Comparison of ENCODE assay signal across 9 cellular contexts in the genomic region with DNA sequence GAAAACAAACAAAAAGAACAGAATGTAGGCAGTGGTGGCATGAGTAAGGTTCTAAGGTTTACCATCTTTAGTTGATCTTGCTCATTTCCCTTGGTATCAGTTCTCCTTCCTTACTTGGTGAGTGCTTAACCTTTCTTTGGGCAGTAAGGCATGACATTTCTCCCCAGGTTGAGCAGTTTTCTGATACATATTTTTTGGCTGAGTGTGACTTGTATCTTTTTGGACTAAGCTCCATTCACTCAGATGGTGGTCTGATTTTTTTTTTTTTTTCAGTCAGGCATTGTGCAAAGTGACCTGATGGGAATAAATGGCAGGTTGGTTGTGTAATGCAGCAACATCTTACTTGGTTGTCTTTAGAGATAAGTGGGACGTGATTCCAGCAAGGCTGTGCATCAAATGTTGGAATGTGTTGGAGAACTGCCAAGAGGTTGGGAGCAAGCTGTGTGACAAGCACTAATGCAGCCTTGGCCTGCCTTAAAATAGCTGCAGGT. TPM values are rescaled to one million over a fixed set of nuclear protein-coding genes. Genes with fewer than 3 reads are reported as not detected.
A peak's percentile ranks its signal among the peaks of the same experiment; 100 is the strongest.
DNase-seq lines count a peak whose midpoint lies in the region; ATAC-seq, FAIRE-seq and TF ChIP-seq lines count a peak whose summit lies in the region.
"Had no signal": no experiment of that assay in that cellular context is flagged by ENCODE, and none has a peak within 500 bp of the region (broad histone marks: within the 10 kb centered on the region; RNA-seq: fewer than 3 reads in every experiment).

No MANE protein-coding gene starts in this region.

- H3K27ac ChIP-seq in K562 (ENCODE audit: extremely low read depth, low read depth, low read length): no peak overlapping the region
- H3K27ac ChIP-seq in CD4-positive, alpha-beta memory T cell (ENCODE audit: low read depth, low read length): no peak overlapping the region

- in situ Hi-C loops in K562 (cut with MboI): no loop called here

- no peaks in the 10 kb centered on the region for H4K20me1 ChIP-seq in K562 (replicated peaks; ENCODE audit: control insufficient read depth, insufficient read depth, low read length)

- intact Hi-C loops in K562 (cut with micrococcal nuclease): no loop called here
- intact Hi-C loops in CD4-positive, alpha-beta memory T cell (cut with micrococcal nuclease): no loop called here

- TF ChIP-seq RAD21 in K562 (CRISPR knock-in tag; conservative IDR thresholded peaks at IDR 0.05 in 1 of 2, IDR thresholded peaks at IDR 0.05 in 1 of 2): no peak

- no peak overlapping the region for H3K4me2 ChIP-seq in K562 (ENCODE audit: insufficient read depth, low read length)

- H3K36me3 Mint-ChIP-seq in naive B cell: no peaks in the 10 kb centered on the region
- no peaks in the 10 kb centered on the region for H3K36me3 Mint-ChIP-seq in activated T-cell treated with anti-CD3 and anti-CD28 coated beads, Interleukin-2, amount 50 U/mL, for 24 hours (ENCODE audit: low read depth)
- H3K36me3 Mint-ChIP-seq in CD4-positive, alpha-beta memory T cell: no peaks in the 10 kb centered on the region
- H3K36me3 Mint-ChIP-seq: activated naive CD4-positive, alpha-beta T cell treated with anti-CD3 and anti-CD28 coated beads, Interleukin-2, amount 50 U/mL, for 24 hours had no signal

- peak; percentile 52 for DNase-seq in AG04449 (ENCODE audit: low read depth, low spot score)
- DNase-seq in K562 (ENCODE audit: extremely low read depth in 1 of 4, low spot score in 3 of 4): no peak
- DNase-seq in naive B cell: no peak
- DNase-seq in activated T-cell treated with anti-CD3 and anti-CD28 coated beads, Interleukin-2, amount 50 U/mL, for 24 hours: no peak
- DNase-seq in CD4-positive, alpha-beta memory T cell: no peak

- POLR2A ChIA-PET in AG04449 (lab: Yijun Ruan, JAX): interaction anchor here (0.9 to 1.1 kb wide), 3 partner anchors 9 to 356 kb away, joined by 3 to 4 read pairs (median 4); a partner anchor contains a TSS
- POLR2A ChIA-PET in K562 (lab: Yijun Ruan, JAX): interaction anchor here (0.6 kb wide), 1 partner anchor 272 kb away, joined by 3 read pairs; no protein-coding TSS in a partner anchor
- POLR2A ChIA-PET in CD4-positive, alpha-beta memory T cell (lab: Charles Lee; ENCODE audit: partially characterized antibody): no interaction called here

- BruUV-seq in K562 (replicated peaks; lab: Mats Ljungman, UMichigan): no TSS peak

- TF ChIP-seq CTCF in AG04449 (IDR thresholded peaks at IDR 0.05; ENCODE audit: insufficient read depth, low read length, missing control alignments) (no peak), K562 (IDR thresholded peaks at IDR 0.05 in 2 of 3, conservative IDR thresholded peaks at IDR 0.05 in 1 of 3; ENCODE audit: insufficient read depth in 2 of 3, low read depth in 1 of 3, low read length in 3 of 3) (no peak)

- WGBS in K562 (ENCODE audit: insufficient coverage, low coverage, missing lambda C conversion rate): 7% methylated on average over 1 of the region's 1 CpG

- H3K9me3 ChIP-seq in K562 (replicated peaks; ENCODE audit: control insufficient read depth, insufficient read depth, low read depth, low read length): no peaks in the 10 kb centered on the region
- H3K9me3 ChIP-seq in CD4-positive, alpha-beta memory T cell (ENCODE audit: control insufficient read depth in 1 of 2, low read length in 2 of 2): no peaks in the 10 kb centered on the region

- peaks cover 0 to 4% of the 10 kb centered on the region in 2 experiments; a peak in 1 of 5 replicates for H3K27me3 ChIP-seq in K562 (ENCODE audit: control insufficient read depth in 2 of 2, insufficient read depth in 2 of 2, low read length in 2 of 2)
- H3K27me3 ChIP-seq in CD4-positive, alpha-beta memory T cell (ENCODE audit: insufficient read depth, low read length): no peaks in the 10 kb centered on the region

- H2AFZ ChIP-seq in K562 (ENCODE audit: low read depth, low read length): no peak overlapping the region

- no peak overlapping the region for H3K9ac ChIP-seq in K562 (ENCODE audit: insufficient read depth in 1 of 2, low read depth in 2 of 2, low read length in 2 of 2)

- H3K4me1 Mint-ChIP-seq in naive B cell: peaks cover 5 to 11% (median 8%) of the 10 kb centered on the region in 3 donors
- no peaks in the 10 kb centered on the region for H3K4me1 Mint-ChIP-seq in activated T-cell treated with anti-CD3 and anti-CD28 coated beads, Interleukin-2, amount 50 U/mL, for 24 hours (ENCODE audit: low read depth)
- no peaks in the 10 kb centered on the region for H3K4me1 Mint-ChIP-seq in CD4-positive, alpha-beta memory T cell
- H3K4me1 Mint-ChIP-seq: activated naive CD4-positive, alpha-beta T cell treated with anti-CD3 and anti-CD28 coated beads, Interleukin-2, amount 50 U/mL, for 24 hours had no signal

- H3K4me3 Mint-ChIP-seq in naive B cell: no peak overlapping the region
- no peak overlapping the region for H3K4me3 Mint-ChIP-seq in activated T-cell treated with anti-CD3 and anti-CD28 coated beads, Interleukin-2, amount 50 U/mL, for 24 hours
- no peak overlapping the region for H3K4me3 Mint-ChIP-seq in CD4-positive, alpha-beta memory T cell
- H3K4me3 Mint-ChIP-seq: activated naive CD4-positive, alpha-beta T cell treated with anti-CD3 and anti-CD28 coated beads, Interleukin-2, amount 50 U/mL, for 24 hours had no signal

- peak; percentile 75 for ATAC-seq in GM19452 (IDR thresholded peaks at IDR 0.05; ENCODE audit: unreplicated experiment)
- ATAC-seq in HG03575 (IDR thresholded peaks at IDR 0.05; ENCODE audit: extremely low read depth, insufficient number of reproducible peaks, low FRiP score, unreplicated experiment): peak; percentile 62
- ATAC-seq in K562: no peak
- ATAC-seq in naive B cell (ENCODE audit: low read depth in 2 of 2): peak; percentile 59 to 72
- no peak for ATAC-seq in GM19328 (IDR thresholded peaks at IDR 0.05; ENCODE audit: unreplicated experiment)

- no peaks in the 10 kb centered on the region for H3K4me1 ChIP-seq in K562 (replicated peaks in 1 of 2; ENCODE audit: control insufficient read depth in 2 of 2, insufficient read depth in 2 of 2, low read length in 2 of 2)
- H3K4me1 ChIP-seq in CD4-positive, alpha-beta memory T cell (ENCODE audit: insufficient read depth, low read length): no peaks in the 10 kb centered on the region

- TF ChIP-seq POLR2A in K562 (conservative IDR thresholded peaks at IDR 0.05): no peak

- FAIRE-seq in K562 (lab: Jason Lieb, UNC): no peak

- TF ChIP-seq EP300 in K562 (IDR thresholded peaks at IDR 0.05; ENCODE audit: low read length): no peak

- H3K9me1 ChIP-seq in K562 (ENCODE audit: control insufficient read depth, insufficient read depth, low read length): no peaks in the 10 kb centered on the region

- H3K9me3 Mint-ChIP-seq in naive B cell: no peaks in the 10 kb centered on the region
- H3K9me3 Mint-ChIP-seq in activated T-cell treated with anti-CD3 and anti-CD28 coated beads, Interleukin-2, amount 50 U/mL, for 24 hours: no peaks in the 10 kb centered on the region
- H3K9me3 Mint-ChIP-seq in CD4-positive, alpha-beta memory T cell: no peaks in the 10 kb centered on the region
- H3K9me3 Mint-ChIP-seq: activated naive CD4-positive, alpha-beta T cell treated with anti-CD3 and anti-CD28 coated beads, Interleukin-2, amount 50 U/mL, for 24 hours had no signal

- H3K27me3 Mint-ChIP-seq in naive B cell: peaks cover 0 to 8% (median 0%) of the 10 kb centered on the region in 3 donors
- H3K27me3 Mint-ChIP-seq in activated T-cell treated with anti-CD3 and anti-CD28 coated beads, Interleukin-2, amount 50 U/mL, for 24 hours: no peaks in the 10 kb centered on the region
- H3K27me3 Mint-ChIP-seq in CD4-positive, alpha-beta memory T cell: peaks cover 2 to 5% of the 10 kb centered on the region in 2 donors
- H3K27me3 Mint-ChIP-seq: activated naive CD4-positive, alpha-beta T cell treated with anti-CD3 and anti-CD28 coated beads, Interleukin-2, amount 50 U/mL, for 24 hours had no signal

- H3K79me2 ChIP-seq in K562 (ENCODE audit: control insufficient read depth, insufficient read depth, low read length): no peaks in the 10 kb centered on the region

- no peaks in the 10 kb centered on the region for H3K36me3 ChIP-seq in K562 (ENCODE audit: control insufficient read depth, insufficient read depth, low read length)
- H3K36me3 ChIP-seq in CD4-positive, alpha-beta memory T cell (ENCODE audit: insufficient read depth, low read length): no peaks in the 10 kb centered on the region

- peak overlapping the region in 1 of 6 donors; percentile 12 for H3K27ac Mint-ChIP-seq in naive B cell
- no peak overlapping the region for H3K27ac Mint-ChIP-seq in activated T-cell treated with anti-CD3 and anti-CD28 coated beads, Interleukin-2, amount 50 U/mL, for 24 hours
- no peak overlapping the region for H3K27ac Mint-ChIP-seq in CD4-positive, alpha-beta memory T cell
- H3K27ac Mint-ChIP-seq: activated naive CD4-positive, alpha-beta T cell treated with anti-CD3 and anti-CD28 coated beads, Interleukin-2, amount 50 U/mL, for 24 hours had no signal

- CTCF ChIA-PET in AG04449 (lab: Yijun Ruan, JAX): interaction anchor here (0.7 to 1.2 kb wide), 4 partner anchors 13 to 364 kb away, joined by 3 read pairs; no protein-coding TSS in a partner anchor
- CTCF ChIA-PET in K562 (lab: Yijun Ruan, JAX; ENCODE audit: low intra/inter-chr PET ratio): no interaction called here
- CTCF ChIA-PET in CD4-positive, alpha-beta memory T cell (lab: Charles Lee; ENCODE audit: partially characterized antibody): no interaction called here

- H3K4me3 ChIP-seq in AG04449 (ENCODE audit: low read depth, low read length): no peak overlapping the region
- H3K4me3 ChIP-seq in K562: no peak overlapping the region
- H3K4me3 ChIP-seq in CD4-positive, alpha-beta memory T cell (ENCODE audit: low read length in 2 of 2): no peak overlapping the region

RNA-seq across cellular contexts. Expression of a gene that starts 15.1 kb away (rescaled TPM):
- total RNA-seq in K562 (2011; cell fraction: chromatin; rRNA removed; ENCODE audit: low replicate concordance): 34.6 and 62.2 TPM in 2 replicates
- 19.0 and 22.5 TPM in 2 replicates for total RNA-seq in K562 (2011; cell fraction: nucleolus; rRNA removed)
- 39.6 and 60.9 TPM in 2 replicates for total RNA-seq in K562 (2011; cell fraction: nucleoplasm; rRNA removed)
- total RNA-seq in K562 (2014; rRNA removed): 44.7 and 50.1 TPM in 2 replicates
- 34.4 and 35.3 TPM in 2 replicates for total RNA-seq in K562 (2014; rRNA removed; fragmentation: Illumina TruSeq; extraction: Trizol)
- 53.1 and 53.7 TPM in 2 replicates for total RNA-seq in K562 (2015; rRNA removed; fragmentation: Illumina TruSeq; extraction: Trizol)
- 56.6 and 66.8 TPM in 2 replicates for total RNA-seq in K562 (2021)
- 10.0 and 12.3 TPM in 2 replicates for polyA plus RNA-seq in K562 (2011; rRNA removed)
- polyA plus RNA-seq in K562 (2011; cell fraction: cytosol; rRNA removed): 4.5 and 5.6 TPM in 2 replicates
- 37.2 and 71.1 TPM in 2 replicates for polyA plus RNA-seq in K562 (2011; cell fraction: nucleus; rRNA removed)
- 38.4 and 48.5 TPM in 2 replicates for polyA plus RNA-seq in K562 (2012)
- polyA plus RNA-seq in K562 (2014; fragmentation: Illumina TruSeq; extraction: Trizol): 30.3 and 31.4 TPM in 2 replicates
- 10 to 100 TPM in 1 of 2 experiments, 1 to 10 TPM in 1; 8.9 to 16.8 TPM for polyA plus RNA-seq in K562 (2014; fragmentation: Nextera tagmentation; extraction: Ambion mirVana)
- 22.5 and 25.2 TPM in 2 replicates for polyA plus RNA-seq in K562 (2014; rRNA removed)
- 28.4 and 38.6 TPM in 2 replicates for polyA minus RNA-seq in K562 (2011; rRNA and poly(A)+ RNA removed)
- 19.4 and 23.3 TPM in 2 replicates for polyA minus RNA-seq in K562 (2011; cell fraction: cytosol; rRNA and poly(A)+ RNA removed)
- 21.3 and 77.5 TPM in 2 replicates for polyA minus RNA-seq in K562 (2011; cell fraction: nucleus; rRNA and poly(A)+ RNA removed)
- 10 to 100 TPM in 5 of 6 donors, 1 to 10 TPM in 1; 4.1 to 72.6 (median 24.2) TPM for polyA plus RNA-seq in naive B cell (ENCODE audit: low read depth in 6 of 6)
- total RNA-seq in CD4-positive, alpha-beta memory T cell: 100 to 1,000 TPM; 112 to 121 TPM
- polyA plus RNA-seq in CD4-positive, alpha-beta memory T cell: 10 to 100 TPM in 1 of 2 donors, 1 to 10 TPM in 1; 2.9 to 62.1 TPM

Comparison
In these comparisons a context has a peak if more than half of its experiments do, and no peak if none do; other contexts are left out.
1. ATAC-seq: peak in GM19452 (single experiment), HG03575 (single experiment) and naive B cell (2 of 2); none in K562 (single experiment) and GM19328 (single experiment).